In genomic region chr22:36375071-36375980, GRCh38 we compare ENCODE assay signal across 10 cellular contexts. TPM values are rescaled to one million over a fixed set of nuclear protein-coding genes. Genes with fewer than 3 reads are reported as not detected.
A peak's percentile ranks its signal among the peaks of the same experiment; 100 is the strongest.
DNase-seq lines count a peak whose midpoint lies in the region; ATAC-seq and TF ChIP-seq lines count a peak whose summit lies in the region.
"Had no signal": no experiment of that assay in that cellular context is flagged by ENCODE, and none has a peak within 500 bp of the region (broad histone marks: within the 10 kb centered on the region; RNA-seq: fewer than 3 reads in every experiment).

No MANE protein-coding gene starts in this region.

- no peaks in the 10 kb centered on the region for H3K36me3 ChIP-seq in mucosa of stomach (ENCODE audit: control insufficient read depth, insufficient read depth, low read length)
- H3K36me3 ChIP-seq in aorta (ENCODE audit: control insufficient read depth in 1 of 2, insufficient read depth in 2 of 2, low read length in 1 of 2): peaks cover 0 to 2% of the 10 kb centered on the region in 2 donors

- DNase-seq in right cardiac atrium (peak in 2 of 3 donors; percentile 57 to 73), Right ventricle myocardium superior (no peak), MCF 10A (ENCODE audit: unreplicated experiment) (no peak), aorta (peak in 1 of 2 donors; percentile 73), mesothelial cell of epicardium (ENCODE audit: low spot score in 2 of 2, unreplicated experiment in 2 of 2) (no peak), cortex of kidney (lab: John Stamatoyannopoulos, UW) (no peak), AML-193 (lab: John Stamatoyannopoulos, UW) (no peak)
- DNase-seq: DMS79 treated with DMSO at 0.1 percent for 48 hours, NCI-H1105 had no signal

- H3K4me1 ChIP-seq in right cardiac atrium (ENCODE audit: control insufficient read depth, insufficient read depth, low read length) (peaks cover 44% of the 10 kb centered on the region), mucosa of stomach (ENCODE audit: control insufficient read depth, insufficient read depth, low read length) (peaks cover 90% of the 10 kb centered on the region), aorta (ENCODE audit: control insufficient read depth in 1 of 2, insufficient read depth in 2 of 2, low read length in 2 of 2) (peaks cover 8 to 13% of the 10 kb centered on the region in 2 donors)

- WGBS in right cardiac atrium: 60% methylated on average over 9 of the region's 9 CpGs
- WGBS in aorta, 2 donors: 22 to 23% methylated on average over 9 of the region's 9 CpGs

- ATAC-seq in right cardiac atrium: peak in 1 of 2 donors; percentile 42
- no peak for ATAC-seq in Right ventricle myocardium superior (ENCODE audit: poor library complexity)
- ATAC-seq in aorta (ENCODE audit: low FRiP score): no peak

- H3K27ac ChIP-seq in right cardiac atrium (ENCODE audit: low read length) (peak overlapping the region; percentile 30), aorta (ENCODE audit: low read depth in 1 of 2, low read length in 2 of 2) (peak overlapping the region; percentile 46 to 55)

- peaks cover 43% of the 10 kb centered on the region for H3K36me3 Mint-ChIP-seq in MCF 10A (ENCODE audit: insufficient read depth, unreplicated experiment)
- peaks cover 12% of the 10 kb centered on the region for H3K36me3 Mint-ChIP-seq in mesothelial cell of epicardium

- POLR2A ChIA-PET in MCF 10A (lab: Yijun Ruan, JAX): interaction anchor here (0.6 to 8.8 kb wide), 11 partner anchors 9 to 821 kb away, joined by 3 to 87 read pairs (median 7); partner anchors contain the start of gene MYH9

- H3K27me3 ChIP-seq in right cardiac atrium (ENCODE audit: control insufficient read depth, insufficient read depth): no peaks in the 10 kb centered on the region
- no peaks in the 10 kb centered on the region for H3K27me3 ChIP-seq in mucosa of stomach (ENCODE audit: control insufficient read depth, insufficient read depth, low read length)
- H3K27me3 ChIP-seq in aorta (ENCODE audit: control insufficient read depth in 1 of 2, insufficient read depth in 2 of 2, low read length in 1 of 2): no peaks in the 10 kb centered on the region

- intact Hi-C loops in right cardiac atrium (cut with DNase I) (no loop called here), Right ventricle myocardium superior (cut with DNase I) (no loop called here), MCF 10A (cut with micrococcal nuclease) (loop anchor here (2.0 kb wide), 1 partner anchor 47 kb away; no protein-coding TSS in a partner anchor), aorta (cut with DNase I) (no loop called here)

- H3K9me3 Mint-ChIP-seq in MCF 10A (ENCODE audit: unreplicated experiment) (no peaks in the 10 kb centered on the region), mesothelial cell of epicardium (no peaks in the 10 kb centered on the region)

- CTCF ChIA-PET in MCF 10A (lab: Yijun Ruan, JAX): interaction anchor here (0.6 to 2.0 kb wide), 5 partner anchors 9 to 1024 kb away, joined by 3 to 14 read pairs (median 3); no protein-coding TSS in a partner anchor

- H3K4me3 ChIP-seq in right cardiac atrium (ENCODE audit: low read length) (no peak overlapping the region), mucosa of stomach (ENCODE audit: low read length) (no peak overlapping the region), aorta (ENCODE audit: low read length in 2 of 2) (no peak overlapping the region)

- no peaks in the 10 kb centered on the region for H3K27me3 Mint-ChIP-seq in MCF 10A (ENCODE audit: insufficient read depth, unreplicated experiment)
- no peaks in the 10 kb centered on the region for H3K27me3 Mint-ChIP-seq in mesothelial cell of epicardium (ENCODE audit: low read depth)

- peak overlapping the region; percentile 1 for H3K9ac ChIP-seq in mucosa of stomach (ENCODE audit: low read length)

- BruUV-seq in MCF 10A (replicated peaks; lab: Mats Ljungman, UMichigan): no TSS peak

- H3K27ac Mint-ChIP-seq in MCF 10A (ENCODE audit: low read depth, unreplicated experiment) (peak overlapping the region; percentile 75), mesothelial cell of epicardium (no peak overlapping the region)

- TF ChIP-seq CTCF in MCF 10A (IDR thresholded peaks at IDR 0.05; ENCODE audit: unreplicated experiment) (no peak), mesothelial cell of epicardium (IDR thresholded peaks at IDR 0.05; ENCODE audit: unreplicated experiment) (no peak)

- H3K4me3 Mint-ChIP-seq in MCF 10A (ENCODE audit: unreplicated experiment) (no peak overlapping the region), mesothelial cell of epicardium (no peak overlapping the region)

- H3K9me3 ChIP-seq in right cardiac atrium (ENCODE audit: control insufficient read depth, low read length) (no peaks in the 10 kb centered on the region), mucosa of stomach (ENCODE audit: control insufficient read depth, low read length) (no peaks in the 10 kb centered on the region), aorta (ENCODE audit: control insufficient read depth, low read length) (no peaks in the 10 kb centered on the region)

- H3K4me1 Mint-ChIP-seq in MCF 10A (ENCODE audit: insufficient read depth, unreplicated experiment) (peaks cover 41% of the 10 kb centered on the region), mesothelial cell of epicardium (peaks cover 41% of the 10 kb centered on the region)

RNA-seq across cellular contexts. Expression of gene MYH9, which starts 12.4 kb away (rescaled TPM):
- total RNA-seq in right cardiac atrium (100 to 1,000 TPM; 140 to 224 (median 163) TPM), Right ventricle myocardium superior (138 TPM), MCF 10A (2022) (643 and 653 TPM in 2 replicates), aorta (1,000 to 10,000 TPM; 1,564 to 1,890 TPM), mesothelial cell of epicardium (321 to 346 TPM (median 341 TPM) in 3 replicates)
- polyA plus RNA-seq in right cardiac atrium (92.5 TPM), aorta (100 to 1,000 TPM; 170 to 572 TPM)

Comparison
In these comparisons a context has a peak if more than half of its experiments do, and no peak if none do; other contexts are left out.
1. DNase-seq: peak in right cardiac atrium (2 of 3); none in Right ventricle myocardium superior (single experiment), MCF 10A (single experiment), mesothelial cell of epicardium (0 of 2), cortex of kidney (single experiment) and AML-193 (0 of 2).